Comparison of ENCODE assay signal across 1 cellular context in genomic region chr19:44258835-44259413, GRCh38.
TF ChIP-seq lines count a peak whose summit lies in the region.

No MANE protein-coding gene starts in this region.

TF ChIP-seq in HepG2, 621 proteins besides CTCF, POLR2A, EP300 and RAD21:
- TF ChIP-seq ATF3 (CRISPR knock-in tag; IDR thresholded peaks at IDR 0.05) (no peak), ZNF207 (IDR thresholded peaks at IDR 0.05; ENCODE audit: borderline replicate concordance) (no peak), ZNF704 (CRISPR knock-in tag; IDR thresholded peaks at IDR 0.05; ENCODE audit: borderline replicate concordance) (no peak), ZNF253 (CRISPR knock-in tag; IDR thresholded peaks at IDR 0.05; ENCODE audit: borderline replicate concordance) (no peak), SRF (IDR thresholded peaks at IDR 0.05; ENCODE audit: low read depth, low read length) (no peak), KDM1A (CRISPR knock-in tag; IDR thresholded peaks at IDR 0.05) (no peak), KDM5B (CRISPR knock-in tag; IDR thresholded peaks at IDR 0.05; ENCODE audit: borderline replicate concordance) (no peak), ZNF784 (CRISPR knock-in tag; IDR thresholded peaks at IDR 0.05; ENCODE audit: borderline replicate concordance) (no peak), ZNF512 (CRISPR knock-in tag; IDR thresholded peaks at IDR 0.05) (no peak), JARID2 (CRISPR knock-in tag; IDR thresholded peaks at IDR 0.05; ENCODE audit: insufficient replicate concordance) (no peak), ZFP62 (CRISPR knock-in tag; IDR thresholded peaks at IDR 0.05) (no peak), ZNF34 (CRISPR knock-in tag; IDR thresholded peaks at IDR 0.05; ENCODE audit: borderline replicate concordance) (no peak), ESRRA (CRISPR knock-in tag; IDR thresholded peaks at IDR 0.05; ENCODE audit: low read depth) (no peak), ATF7-NPFF (CRISPR knock-in tag; IDR thresholded peaks at IDR 0.05; ENCODE audit: low read depth) (no peak), ZBTB37 (CRISPR knock-in tag; IDR thresholded peaks at IDR 0.05) (no peak), UBTF (CRISPR knock-in tag; IDR thresholded peaks at IDR 0.05) (no peak), ZFP37 (CRISPR knock-in tag; IDR thresholded peaks at IDR 0.05; ENCODE audit: borderline replicate concordance) (no peak)
